Comparison of ENCODE assay signal across 1 cellular context in the genomic region with DNA sequence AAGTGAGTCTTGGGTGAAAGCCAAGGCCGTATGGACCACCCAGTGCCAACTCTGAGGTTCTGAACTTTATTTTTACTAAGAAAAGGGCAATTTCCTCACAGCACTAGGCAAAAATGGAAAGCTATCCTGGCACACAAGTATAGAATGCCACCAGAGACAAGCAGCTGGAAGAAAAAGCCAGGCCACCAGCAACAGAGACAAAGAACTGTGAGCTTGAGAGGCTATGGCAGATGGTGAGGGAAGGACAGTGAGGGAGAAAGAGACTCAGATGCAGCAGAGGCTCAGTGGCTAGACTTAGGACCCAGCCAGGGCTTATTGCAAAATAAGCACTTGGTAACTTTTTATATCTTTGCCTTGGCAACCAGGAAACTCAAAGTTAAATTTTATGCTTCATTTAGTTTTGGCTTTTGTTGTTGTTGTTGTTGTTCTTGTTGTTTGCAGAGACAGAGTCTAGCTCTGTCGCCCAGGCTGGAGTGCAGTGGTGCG.
TF ChIP-seq lines count a peak whose summit lies in the region.

No MANE protein-coding gene starts in this region.

TF ChIP-seq in H1, 55 proteins besides CTCF, POLR2A, EP300 and RAD21:
- TF ChIP-seq HDAC6 (IDR thresholded peaks at IDR 0.05; ENCODE audit: low read depth, low read length) (no peak), ASH2L (IDR thresholded peaks at IDR 0.05; ENCODE audit: low read length) (no peak), TAF1 (IDR thresholded peaks at IDR 0.05; ENCODE audit: low read depth, low read length) (no peak), CREB1 (IDR thresholded peaks at IDR 0.05) (no peak), JUN (IDR thresholded peaks at IDR 0.05; ENCODE audit: low read depth, low read length) (no peak), CHD7 (IDR thresholded peaks at IDR 0.05; ENCODE audit: insufficient replicate concordance, low read length) (no peak), KDM1A (IDR thresholded peaks at IDR 0.05; ENCODE audit: borderline replicate concordance, low read length) (no peak), SAP30 (IDR thresholded peaks at IDR 0.05; ENCODE audit: insufficient read depth, insufficient replicate concordance, low read length) (no peak), TAF7 (optimal IDR thresholded peaks at IDR 0.05; ENCODE audit: borderline replicate concordance, low read depth, low read length) (no peak), SRF (IDR thresholded peaks at IDR 0.05; ENCODE audit: low read depth, low read length) (no peak), PHF8 (conservative IDR thresholded peaks at IDR 0.05; ENCODE audit: low read depth, low read length) (no peak), TEAD4 (IDR thresholded peaks at IDR 0.05; ENCODE audit: low read depth, low read length) (no peak)
